ENCODE assay signal across 1 cellular context in genomic region chr12:30774599-30774998, GRCh38.
TF ChIP-seq lines count a peak whose summit lies in the region.

No MANE protein-coding gene starts in this region.

TF ChIP-seq in HEK293, 187 proteins besides CTCF, POLR2A, EP300 and RAD21 (continued from another document):
- TF ChIP-seq ZNF280D (tag by site-specific recombination; IDR thresholded peaks at IDR 0.05) = 0 out of 2 replicates have a peak, but pooled peaks have one; percentile 37
- no peak for TF ChIP-seq INSM2 (tag by site-specific recombination; IDR thresholded peaks at IDR 0.05)
- TF ChIP-seq ZNF366 (tag by site-specific recombination; conservative IDR thresholded peaks at IDR 0.05) = no peak
- TF ChIP-seq AEBP2 (tag by site-specific recombination; IDR thresholded peaks at IDR 0.05; ENCODE audit: borderline replicate concordance) = no peak
- no peak for TF ChIP-seq ZNF785 (tag by site-specific recombination; IDR thresholded peaks at IDR 0.05)
- TF ChIP-seq OVOL3 (tag by site-specific recombination; IDR thresholded peaks at IDR 0.05) = no peak
